Comparison of ENCODE assay signal across 8 cellular contexts in genomic region chr14:52951730-52952481, GRCh38. TPM values are rescaled to one million over a fixed set of nuclear protein-coding genes. Genes with fewer than 3 reads are reported as not detected.
DNase-seq lines count a peak whose midpoint lies in the region; ATAC-seq and TF ChIP-seq lines count a peak whose summit lies in the region.

No MANE protein-coding gene starts in this region.

- H3K4me3 Mint-ChIP-seq in T-cell = peak overlapping the region; percentile 40 to 64 (median 49)
- peak overlapping the region; percentile 71 for H3K4me3 Mint-ChIP-seq in mesothelial cell of epicardium

- ATAC-seq in T-cell (replicated peaks in 1 of 4) (no peak), HG02610 (IDR thresholded peaks at IDR 0.05; ENCODE audit: unreplicated experiment) (no peak), HG03571 (IDR thresholded peaks at IDR 0.05; ENCODE audit: unreplicated experiment) (no peak)

- peak; percentile 74 for DNase-seq in DMS53 (lab: John Stamatoyannopoulos, UW)
- DNase-seq in HT1080 (ENCODE audit: low read depth) = peak; percentile 68
- DNase-seq in T-cell = peak in 1 of 34 experiments; percentile 1
- peak; percentile 48 for DNase-seq in epithelial cell of esophagus (ENCODE audit: low read depth)
- DNase-seq in mesothelial cell of epicardium (ENCODE audit: low spot score in 2 of 2, unreplicated experiment in 2 of 2) = no peak

- no peak overlapping the region for H3K27ac Mint-ChIP-seq in T-cell
- H3K27ac Mint-ChIP-seq in mesothelial cell of epicardium = peak overlapping the region; percentile 94

- no peaks in the 10 kb centered on the region for H3K9me3 Mint-ChIP-seq in T-cell
- H3K9me3 Mint-ChIP-seq in mesothelial cell of epicardium = no peaks in the 10 kb centered on the region

- H3K4me3 ChIP-seq in epithelial cell of esophagus (ENCODE audit: low read length) (peak overlapping the region; percentile 57), urinary bladder (ENCODE audit: low read depth, low read length) (peak overlapping the region; percentile 65)

- POLR2A ChIA-PET in T-cell (lab: Charles Lee) = interaction anchor here (0.5 to 0.6 kb wide), 2 partner anchors 166 to 647 kb away, joined by 3 to 4 read pairs; no protein-coding TSS in a partner anchor

- H3K36me3 Mint-ChIP-seq in T-cell = no peaks in the 10 kb centered on the region
- peaks cover 6% of the 10 kb centered on the region for H3K36me3 Mint-ChIP-seq in mesothelial cell of epicardium

- 2% methylated on average over 14 of the region's 14 CpGs for WGBS in urinary bladder

- H3K36me3 ChIP-seq in urinary bladder (ENCODE audit: insufficient read depth) = no peaks in the 10 kb centered on the region

- CTCF ChIA-PET in T-cell (lab: Charles Lee) = interaction anchor here (0.6 to 1.3 kb wide), 3 partner anchors 9 to 82 kb away, joined by 4 to 6 read pairs (median 5); no protein-coding TSS in a partner anchor

- H3K27me3 Mint-ChIP-seq in T-cell = peaks cover 38 to 45% of the 10 kb centered on the region in 2 donors
- no peaks in the 10 kb centered on the region for H3K27me3 Mint-ChIP-seq in mesothelial cell of epicardium (ENCODE audit: low read depth)

- no peaks in the 10 kb centered on the region for H3K4me1 ChIP-seq in urinary bladder (ENCODE audit: insufficient read depth)

- H3K27ac ChIP-seq in urinary bladder (ENCODE audit: low read depth) = peak overlapping the region; percentile 92

- peaks cover 21 to 23% (median 22%) of the 10 kb centered on the region in 3 donors for H3K4me1 Mint-ChIP-seq in T-cell
- H3K4me1 Mint-ChIP-seq in mesothelial cell of epicardium = peaks cover 59% of the 10 kb centered on the region

- TF ChIP-seq CTCF in epithelial cell of esophagus (IDR thresholded peaks at IDR 0.05; ENCODE audit: insufficient read depth, low read depth, low read length, missing control alignments) (no peak), mesothelial cell of epicardium (IDR thresholded peaks at IDR 0.05; ENCODE audit: unreplicated experiment) (no peak)

RNA-seq across cellular contexts. Expression of gene FERMT2, which starts 1.1 kb away (rescaled TPM):
- 58.0 and 60.8 TPM in 2 replicates for total RNA-seq in HT1080 (2014; rRNA removed; shearing (Covaris generic))
- polyA plus RNA-seq in HT1080 (2015; cell fraction: cytosol; rRNA removed) = 52.1 and 60.9 TPM in 2 replicates
- polyA plus RNA-seq in HT1080 (2015; cell fraction: nucleus; rRNA removed) = 83.1 and 97.3 TPM in 2 replicates
- total RNA-seq in T-cell (1 to 10 TPM in 1 of 5 donors, under 1 TPM in 3, not detected in 1; 0.35 to 1.0 (median 0.84) TPM), mesothelial cell of epicardium (75.8 to 85.3 TPM (median 78.4 TPM) in 3 replicates), urinary bladder (298 TPM)
- polyA plus RNA-seq in urinary bladder = 216 TPM

Comparison
In these comparisons a context has a peak if more than half of its experiments do, and no peak if none do; other contexts are left out.
1. DNase-seq: peak in DMS53 (single experiment), HT1080 (single experiment) and epithelial cell of esophagus (single experiment); none in mesothelial cell of epicardium (0 of 2).
2. RNA of gene FERMT2, which starts 1.1 kb away (total RNA-seq): 298 TPM in urinary bladder (single experiment), 75.8 to 85.3 TPM in mesothelial cell of epicardium and 58.0 to 60.8 TPM in HT1080; 0.35 to 1.0 TPM in T-cell; every median in the first group is over 10 times any median in the second.